In genomic region chr15:78064544-78064943, GRCh38 we compare ENCODE assay signal across 12 cellular contexts. TPM values are rescaled to one million over a fixed set of nuclear protein-coding genes. Genes with fewer than 3 reads are reported as not detected.
DNase-seq lines count a peak whose midpoint lies in the region; ATAC-seq and TF ChIP-seq lines count a peak whose summit lies in the region.
"Had no signal": no experiment of that assay in that cellular context is flagged by ENCODE, and none has a peak within 500 bp of the region (broad histone marks: within the 10 kb centered on the region; RNA-seq: fewer than 3 reads in every experiment).

No MANE protein-coding gene starts in this region.

- no peaks in the 10 kb centered on the region for H3K27me3 Mint-ChIP-seq in CD4-positive, CD25-positive, alpha-beta regulatory T cell
- H3K27me3 Mint-ChIP-seq: activated B cell treated with CpG ODN at 0.5 μM for 24 hours had no signal

- intact Hi-C loops in heart right ventricle (cut with DNase I), result loop anchor here in 1 of 10 donors (1.0 kb wide), 1 partner anchor 11 kb away; no protein-coding TSS in a partner anchor
- intact Hi-C loops in gastrocnemius medialis (cut with DNase I; ENCODE audit: low total_unique reads), result loop anchor here (2.0 kb wide), 1 partner anchor 70 kb away; no protein-coding TSS in a partner anchor

- peak overlapping the region; percentile 87 for H3K4me3 ChIP-seq in CD4-positive, CD25-positive, alpha-beta regulatory T cell (ENCODE audit: low read depth, low read length)
- H3K4me3 ChIP-seq in heart right ventricle, result no peak overlapping the region
- no peak overlapping the region for H3K4me3 ChIP-seq in gastrocnemius medialis

- DNase-seq in CD4-positive, CD25-positive, alpha-beta regulatory T cell, result no peak
- DNase-seq in heart right ventricle (no peak), gastrocnemius medialis (no peak), KBM-7 (no peak), cortex of kidney (lab: John Stamatoyannopoulos, UW) (no peak), NCI-H146 treated with DMSO at 0.1 percent for 48 hours (lab: John Stamatoyannopoulos, UW; ENCODE audit: unreplicated experiment) (no peak)
- DNase-seq: activated B cell treated with CpG ODN at 0.5 μM for 24 hours, GDM1, NCI-H146 had no signal

- H3K4me3 Mint-ChIP-seq in CD4-positive, CD25-positive, alpha-beta regulatory T cell, result no peak overlapping the region
- H3K4me3 Mint-ChIP-seq: activated B cell treated with CpG ODN at 0.5 μM for 24 hours had no signal

- H3K4me1 Mint-ChIP-seq in CD4-positive, CD25-positive, alpha-beta regulatory T cell, result peaks cover 7 to 39% (median 24%) of the 10 kb centered on the region in 4 donors

- in situ Hi-C loops in gastrocnemius medialis (cut with MboI; ENCODE audit: low sequenced_read_pairs in 4 of 4), result loop anchor here in 1 of 4 donors (10.0 kb wide), 1 partner anchor 50 kb away; no protein-coding TSS in a partner anchor
- in situ Hi-C loops in KBM-7 (cut with MboI; ENCODE audit: low pct_unique_long_range_greater_than_20kb, low sequenced_read_pairs), result no loop called here

- no peaks in the 10 kb centered on the region for H3K36me3 Mint-ChIP-seq in CD4-positive, CD25-positive, alpha-beta regulatory T cell

- no peaks in the 10 kb centered on the region for H3K27me3 ChIP-seq in CD4-positive, CD25-positive, alpha-beta regulatory T cell (ENCODE audit: control insufficient read depth, insufficient read depth, low read length)
- no peaks in the 10 kb centered on the region for H3K27me3 ChIP-seq in heart right ventricle
- H3K27me3 ChIP-seq in gastrocnemius medialis, result no peaks in the 10 kb centered on the region

- H3K9me3 ChIP-seq in CD4-positive, CD25-positive, alpha-beta regulatory T cell (ENCODE audit: control insufficient read depth in 2 of 2, low read length in 2 of 2), result no peaks in the 10 kb centered on the region
- H3K9me3 ChIP-seq in heart right ventricle (no peaks in the 10 kb centered on the region), gastrocnemius medialis (no peaks in the 10 kb centered on the region)

- 55 to 62% methylated on average over 2 of the region's 2 CpGs for WGBS in heart right ventricle, 2 donors

- ATAC-seq in CD4-positive, CD25-positive, alpha-beta regulatory T cell (ENCODE audit: low read depth in 2 of 2), result no peak
- ATAC-seq in heart right ventricle, result peak in 4 of 8 donors; percentile 9 to 44 (median 30)
- ATAC-seq in gastrocnemius medialis, result peak; percentile 25 to 37
- no peak for ATAC-seq in HG03108 (IDR thresholded peaks at IDR 0.05; ENCODE audit: unreplicated experiment)

- no peaks in the 10 kb centered on the region for H3K36me3 ChIP-seq in CD4-positive, CD25-positive, alpha-beta regulatory T cell (ENCODE audit: control insufficient read depth, insufficient read depth, low read length)
- H3K36me3 ChIP-seq in heart right ventricle (no peaks in the 10 kb centered on the region), gastrocnemius medialis (no peaks in the 10 kb centered on the region)

- TF ChIP-seq CTCF in heart right ventricle (IDR thresholded peaks at IDR 0.05) (no peak), gastrocnemius medialis (IDR thresholded peaks at IDR 0.05 in 4 of 5, conservative IDR thresholded peaks at IDR 0.05 in 1 of 5) (no peak)

- TF ChIP-seq POLR2A in gastrocnemius medialis (IDR thresholded peaks at IDR 0.05), result no peak

- no peak overlapping the region for H3K27ac Mint-ChIP-seq in CD4-positive, CD25-positive, alpha-beta regulatory T cell
- H3K27ac Mint-ChIP-seq: activated B cell treated with CpG ODN at 0.5 μM for 24 hours had no signal

- H3K4me1 ChIP-seq in CD4-positive, CD25-positive, alpha-beta regulatory T cell (ENCODE audit: control insufficient read depth, insufficient read depth, low read length, poor library complexity, severe bottlenecking), result peaks cover 88% of the 10 kb centered on the region
- H3K4me1 ChIP-seq in heart right ventricle (peaks cover 25 to 97% (median 87%) of the 10 kb centered on the region in 9 donors), gastrocnemius medialis (peaks cover 73 to 83% of the 10 kb centered on the region in 2 donors)

- peaks cover 0 to 2% (median 0%) of the 10 kb centered on the region in 7 donors for H3K9me3 Mint-ChIP-seq in CD4-positive, CD25-positive, alpha-beta regulatory T cell
- H3K9me3 Mint-ChIP-seq: activated B cell treated with CpG ODN at 0.5 μM for 24 hours had no signal

- H3K27ac ChIP-seq in CD4-positive, CD25-positive, alpha-beta regulatory T cell (ENCODE audit: insufficient read depth, low read length, poor library complexity, severe bottlenecking), result peak overlapping the region; percentile 86
- peak overlapping the region; percentile 48 for H3K27ac ChIP-seq in angular gyrus (ENCODE audit: low read depth, low read length)
- peak overlapping the region; percentile 66 to 83 (median 75) for H3K27ac ChIP-seq in heart right ventricle
- H3K27ac ChIP-seq in gastrocnemius medialis, result peak overlapping the region; percentile 71 to 83 (median 74)

RNA-seq across cellular contexts. Expression of gene TBC1D2B, which starts 13.0 kb away (rescaled TPM):
- total RNA-seq in CD4-positive, CD25-positive, alpha-beta regulatory T cell, result 117 TPM
- 10 to 100 TPM; 12.2 to 17.9 (median 15.4) TPM for polyA plus RNA-seq in CD4-positive, CD25-positive, alpha-beta regulatory T cell
- total RNA-seq in heart right ventricle (10 to 100 TPM in 5 of 10 donors, 1 to 10 TPM in 5; 6.3 to 20.8 (median 10.0) TPM), gastrocnemius medialis (1 to 10 TPM; 4.7 to 9.6 (median 8.1) TPM)
- polyA plus RNA-seq in heart right ventricle, result 1 to 10 TPM; 4.7 to 7.6 TPM

RNA-seq across cellular contexts. Expression of gene SH2D7, which starts 27.8 kb away (rescaled TPM):
- not detected for total RNA-seq in CD4-positive, CD25-positive, alpha-beta regulatory T cell
- under 1 TPM in 1 of 4 donors, not detected in 3; 0.09 TPM for polyA plus RNA-seq in CD4-positive, CD25-positive, alpha-beta regulatory T cell
- total RNA-seq in heart right ventricle (not detected), gastrocnemius medialis (not detected)
- not detected for polyA plus RNA-seq in heart right ventricle
- total RNA-seq: activated B cell treated with CpG ODN at 0.5 μM for 24 hours, HT1080 had no signal

Comparison
In these comparisons a context has a peak if more than half of its experiments do, and no peak if none do; other contexts are left out.
1. ATAC-seq: peak in gastrocnemius medialis (2 of 2); none in CD4-positive, CD25-positive, alpha-beta regulatory T cell (0 of 2) and HG03108 (single experiment).
2. Peak in every context shown above with its lines, with median percentiles within 50 percentile points of each other: H3K27ac ChIP-seq.